Comparison of ENCODE assay signal across 8 cellular contexts in genomic region chr11:93741094-93741881, GRCh38. TPM values are rescaled to one million over a fixed set of nuclear protein-coding genes. Genes with fewer than 3 reads are reported as not detected.
DNase-seq lines count a peak whose midpoint lies in the region; ATAC-seq and TF ChIP-seq lines count a peak whose summit lies in the region.

TSS of gene C11orf54 (plus strand) at chr11:93741672. CDS start at chr11:93747394, 5,722 bp downstream.
TSS of gene TAF1D (minus strand) at chr11:93741495. CDS start at chr11:93739304, 2,191 bp downstream.

- peaks cover 52% of the 10 kb centered on the region for H3K4me1 ChIP-seq in CD4-positive, CD25-positive, alpha-beta regulatory T cell (ENCODE audit: control insufficient read depth, insufficient read depth, low read length, poor library complexity, severe bottlenecking)
- peaks cover 41 to 54% of the 10 kb centered on the region in 2 donors for H3K4me1 ChIP-seq in duodenal mucosa (ENCODE audit: control insufficient read depth in 1 of 2, insufficient read depth in 2 of 2, low read length in 2 of 2)

- CTCF ChIA-PET in activated CD4-positive, alpha-beta memory T cell treated with anti-CD3 and anti-CD28 coated beads for 36 hours (lab: Charles Lee), result interaction anchor here (0.8 to 3.5 kb wide), 4 partner anchors 15 to 1326 kb away, joined by 3 to 40 read pairs (median 4); partner anchors contain the start of genes MED17 and SRSF8

- H3K9me3 ChIP-seq in CD4-positive, CD25-positive, alpha-beta regulatory T cell (ENCODE audit: control insufficient read depth in 2 of 2, low read length in 2 of 2), result no peaks in the 10 kb centered on the region
- no peaks in the 10 kb centered on the region for H3K9me3 ChIP-seq in duodenal mucosa (ENCODE audit: control insufficient read depth in 1 of 2, low read length in 2 of 2)

- H3K4me3 ChIP-seq in CD4-positive, CD25-positive, alpha-beta regulatory T cell (ENCODE audit: low read depth, low read length), result peak within 1 kb of the TSS; percentile 92
- H3K4me3 ChIP-seq in duodenal mucosa (ENCODE audit: low read depth in 1 of 2, low read length in 2 of 2) (peak within 1 kb of the TSS; percentile 75 to 91), lower leg skin (ENCODE audit: low read depth, poor library complexity, severe bottlenecking) (peak within 1 kb of the TSS; percentile 73)

- no peak for TF ChIP-seq CTCF in lower leg skin (IDR thresholded peaks at IDR 0.05)

- H3K27ac ChIP-seq in CD4-positive, CD25-positive, alpha-beta regulatory T cell (ENCODE audit: insufficient read depth, low read length, poor library complexity, severe bottlenecking), result peak within 1 kb of the TSS; percentile 93
- H3K27ac ChIP-seq in duodenal mucosa (ENCODE audit: low read depth, low read length), result peak within 1 kb of the TSS; percentile 83

- H3K36me3 Mint-ChIP-seq in CD4-positive, CD25-positive, alpha-beta regulatory T cell, result peaks cover 53% of the 10 kb centered on the region
- H3K36me3 Mint-ChIP-seq in activated CD4-positive, alpha-beta memory T cell treated with anti-CD3 and anti-CD28 coated beads for 36 hours, result peaks cover 57% of the 10 kb centered on the region

- peak within 1 kb of the TSS; percentile 98 to 100 (median 99) for H3K27ac Mint-ChIP-seq in CD4-positive, CD25-positive, alpha-beta regulatory T cell
- H3K27ac Mint-ChIP-seq in activated CD4-positive, alpha-beta memory T cell treated with anti-CD3 and anti-CD28 coated beads for 36 hours, result peak within 1 kb of the TSS; percentile 100

- peak within 1 kb of the TSS; percentile 70 to 94 for H3K9ac ChIP-seq in duodenal mucosa (ENCODE audit: low read depth in 1 of 2, low read length in 2 of 2)

- peaks cover 26% of the 10 kb centered on the region for H3K36me3 ChIP-seq in CD4-positive, CD25-positive, alpha-beta regulatory T cell (ENCODE audit: control insufficient read depth, insufficient read depth, low read length)
- H3K36me3 ChIP-seq in duodenal mucosa (ENCODE audit: control insufficient read depth in 1 of 2, insufficient read depth in 2 of 2, low read length in 2 of 2), result peaks cover 24 to 32% of the 10 kb centered on the region in 2 donors

- no peaks in the 10 kb centered on the region for H3K9me3 Mint-ChIP-seq in CD4-positive, CD25-positive, alpha-beta regulatory T cell
- H3K9me3 Mint-ChIP-seq in activated CD4-positive, alpha-beta memory T cell treated with anti-CD3 and anti-CD28 coated beads for 36 hours, result no peaks in the 10 kb centered on the region

- peak; percentile 97 to 99 (median 98) for DNase-seq in CD4-positive, CD25-positive, alpha-beta regulatory T cell
- DNase-seq in NCI-H82 treated with DMSO at 0.1 percent for 48 hours (lab: John Stamatoyannopoulos, UW; ENCODE audit: unreplicated experiment), result peak; percentile 90
- peak; percentile 97 for DNase-seq in activated CD4-positive, alpha-beta memory T cell treated with anti-CD3 and anti-CD28 coated beads for 36 hours
- DNase-seq in lower leg skin (ENCODE audit: low spot score in 2 of 2), result peak; percentile 99
- peak; percentile 89 to 94 for DNase-seq in stimulated activated CD4-positive, alpha-beta T cell treated with anti-CD3 and anti-CD28 coated beads, Interleukin-4, amount 100 ng/mL, for 48 hours (ENCODE audit: low read depth in 2 of 2)

- peak; percentile 91 to 94 for ATAC-seq in CD4-positive, CD25-positive, alpha-beta regulatory T cell (ENCODE audit: low read depth in 2 of 2)
- peak; percentile 82 for ATAC-seq in GM19438 (IDR thresholded peaks at IDR 0.05; ENCODE audit: low read depth, unreplicated experiment)
- ATAC-seq in HG03575 (IDR thresholded peaks at IDR 0.05; ENCODE audit: extremely low read depth, insufficient number of reproducible peaks, low FRiP score, unreplicated experiment), result peak; percentile 72

- POLR2A ChIA-PET in activated CD4-positive, alpha-beta memory T cell treated with anti-CD3 and anti-CD28 coated beads for 36 hours (lab: Charles Lee), result interaction anchor here (0.8 to 7.6 kb wide), 9 partner anchors 9 to 544 kb away, joined by 3 to 126 read pairs (median 13); partner anchors contain the start of genes CEP295, MED17, PANX1 and SLC36A4

- WGBS in lower leg skin, 2 donors, result 0% methylated on average over 57 to 61 of the region's 65 CpGs

- TF ChIP-seq POLR2A in lower leg skin (IDR thresholded peaks at IDR 0.05), result peak in 1 of 2 donors; percentile 58

- intact Hi-C loops in activated CD4-positive, alpha-beta memory T cell treated with anti-CD3 and anti-CD28 coated beads for 36 hours (cut with micrococcal nuclease), result loop anchor here (1.0 to 2.0 kb wide), 6 partner anchors 43 to 802 kb away; partner anchors contain the start of genes ANKRD49, CEP295, FUT4 and MED17
- intact Hi-C loops in lower leg skin (cut with DNase I; ENCODE audit: low total_unique reads), result no loop called here

- H3K27me3 ChIP-seq in CD4-positive, CD25-positive, alpha-beta regulatory T cell (ENCODE audit: control insufficient read depth, insufficient read depth, low read length), result no peaks in the 10 kb centered on the region
- no peaks in the 10 kb centered on the region for H3K27me3 ChIP-seq in duodenal mucosa (ENCODE audit: control insufficient read depth in 1 of 2, insufficient read depth in 2 of 2, low read length in 2 of 2)

- peaks cover 48 to 86% (median 64%) of the 10 kb centered on the region in 4 donors for H3K4me1 Mint-ChIP-seq in CD4-positive, CD25-positive, alpha-beta regulatory T cell
- peaks cover 39% of the 10 kb centered on the region for H3K4me1 Mint-ChIP-seq in activated CD4-positive, alpha-beta memory T cell treated with anti-CD3 and anti-CD28 coated beads for 36 hours (ENCODE audit: low read depth)

- H3K27me3 Mint-ChIP-seq in CD4-positive, CD25-positive, alpha-beta regulatory T cell, result no peaks in the 10 kb centered on the region
- H3K27me3 Mint-ChIP-seq in activated CD4-positive, alpha-beta memory T cell treated with anti-CD3 and anti-CD28 coated beads for 36 hours, result no peaks in the 10 kb centered on the region

- H3K4me3 Mint-ChIP-seq in CD4-positive, CD25-positive, alpha-beta regulatory T cell, result peak within 1 kb of the TSS; percentile 99 to 100 (median 100)
- H3K4me3 Mint-ChIP-seq in activated CD4-positive, alpha-beta memory T cell treated with anti-CD3 and anti-CD28 coated beads for 36 hours, result peak within 1 kb of the TSS; percentile 100

RNA-seq across cellular contexts. Expression of gene C11orf54, which starts in this region (rescaled TPM):
- total RNA-seq in CD4-positive, CD25-positive, alpha-beta regulatory T cell, result 15.3 TPM
- 10 to 100 TPM; 19.5 to 23.2 (median 21.8) TPM for polyA plus RNA-seq in CD4-positive, CD25-positive, alpha-beta regulatory T cell
- 10 to 100 TPM; 21.6 to 23.7 TPM for total RNA-seq in activated CD4-positive, alpha-beta memory T cell treated with anti-CD3 and anti-CD28 coated beads for 36 hours
- 10 to 100 TPM; 25.3 to 35.7 (median 32.5) TPM for total RNA-seq in lower leg skin

RNA-seq across cellular contexts. Expression of gene TAF1D, which starts in this region (rescaled TPM):
- total RNA-seq in CD4-positive, CD25-positive, alpha-beta regulatory T cell, result 162 TPM
- 10 to 100 TPM; 18.2 to 22.7 (median 19.4) TPM for polyA plus RNA-seq in CD4-positive, CD25-positive, alpha-beta regulatory T cell
- total RNA-seq in activated CD4-positive, alpha-beta memory T cell treated with anti-CD3 and anti-CD28 coated beads for 36 hours, result 100 to 1,000 TPM; 325 to 342 TPM
- 10 to 100 TPM; 45.2 to 92.5 (median 70.0) TPM for total RNA-seq in lower leg skin

Comparison
In these comparisons a context has a peak if more than half of its experiments do, and no peak if none do; other contexts are left out.
1. Peak in every context shown above with its lines: DNase-seq, ATAC-seq, H3K4me3 ChIP-seq and H3K27ac ChIP-seq.